Comparison of ENCODE assay signal across 28 cellular contexts in the genomic region with DNA sequence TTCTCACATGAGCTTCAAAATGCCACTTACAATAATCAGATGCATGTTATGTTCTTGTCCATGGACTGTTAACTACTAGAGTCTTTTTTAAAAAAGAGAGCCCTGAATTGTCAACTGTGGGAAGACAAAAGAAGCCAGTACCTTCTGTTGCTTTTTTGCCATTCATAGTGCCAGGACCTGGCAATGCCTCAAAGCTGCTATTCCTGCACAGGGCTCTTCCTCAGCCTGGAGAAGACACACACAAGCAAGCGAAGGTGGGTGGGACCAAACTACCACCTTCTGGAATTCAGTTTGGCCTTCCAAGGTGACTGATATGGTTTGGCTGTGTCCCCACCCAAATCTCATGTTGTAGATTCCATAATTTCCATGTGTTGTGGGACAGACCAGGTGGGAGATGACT.
"Had no signal": no experiment of that assay in that cellular context is flagged by ENCODE, and none has a peak within 500 bp of the region (broad histone marks: within the 10 kb centered on the region; RNA-seq: fewer than 3 reads in every experiment).

No MANE protein-coding gene starts in this region.

- H3K27me3 Mint-ChIP-seq: naive B cell; naive thymus-derived CD8-positive, alpha-beta T cell; natural killer cell treated with Interleukin-12 subunit alpha and Interleukin-12 subunit beta and Interleukin-15 and Interleukin-18, amount 100 ng/mL, for 72 hours; stimulated activated memory B cell treated with anti-CD40 and anti-IgM and Interleukin-4, amounts not matched to agents 10 μg/mL and 1 μg/mL and 100 μg/mL, for 72 hours; stimulated activated naive CD8-positive, alpha-beta T cell treated with anti-CD3 and anti-CD28 coated beads, Interleukin-15, amount 100 ng/mL, for 72 hours had no signal

- ATAC-seq: naive thymus-derived CD8-positive, alpha-beta T cell; natural killer cell treated with Interleukin-12 subunit alpha and Interleukin-12 subunit beta and Interleukin-15 and Interleukin-18, amount 100 ng/mL, for 72 hours; pancreas; psoas muscle; right cardiac atrium; right lobe of liver; stimulated activated memory B cell treated with anti-CD40 and anti-IgM and Interleukin-4, amounts not matched to agents 10 μg/mL and 1 μg/mL and 100 μg/mL, for 72 hours; stimulated activated naive CD8-positive, alpha-beta T cell treated with anti-CD3 and anti-CD28 coated beads, Interleukin-15, amount 100 ng/mL, for 72 hours; stimulated activated naive CD8-positive, alpha-beta T cell treated with anti-CD3 and anti-CD28 coated beads, Interleukin-15, Interleukin-2, amounts not matched to agents 100 U/mL and 50 U/mL, for 24 hours; upper lobe of right lung had no signal

- H3K4me1 Mint-ChIP-seq: naive thymus-derived CD8-positive, alpha-beta T cell; stimulated activated memory B cell treated with anti-CD40 and anti-IgM and Interleukin-4, amounts not matched to agents 10 μg/mL and 1 μg/mL and 100 μg/mL, for 72 hours; stimulated activated naive CD8-positive, alpha-beta T cell treated with anti-CD3 and anti-CD28 coated beads, Interleukin-15, amount 100 ng/mL, for 72 hours had no signal

- H3K9me3 Mint-ChIP-seq: naive B cell; naive thymus-derived CD8-positive, alpha-beta T cell; natural killer cell treated with Interleukin-12 subunit alpha and Interleukin-12 subunit beta and Interleukin-15 and Interleukin-18, amount 100 ng/mL, for 72 hours; stimulated activated memory B cell treated with anti-CD40 and anti-IgM and Interleukin-4, amounts not matched to agents 10 μg/mL and 1 μg/mL and 100 μg/mL, for 72 hours; stimulated activated naive CD8-positive, alpha-beta T cell treated with anti-CD3 and anti-CD28 coated beads, Interleukin-15, amount 100 ng/mL, for 72 hours had no signal

- DNase-seq: naive B cell; naive thymus-derived CD8-positive, alpha-beta T cell; occipital lobe; pancreas; psoas muscle; right cardiac atrium; right lobe of liver; sigmoid colon; small intestine; stimulated activated CD4-positive, alpha-beta T cell treated with anti-CD3 and anti-CD28 coated beads, Interleukin-15, amount 100 ng/mL, for 24 hours; stimulated activated CD4-positive, alpha-beta T cell treated with anti-CD3 and anti-CD28 coated beads, Interleukin-2, amount 100 ng/mL, for 24 hours; stimulated activated CD4-positive, alpha-beta T cell treated with anti-CD3 and anti-CD28 coated beads, Interleukin-2, amount 100 ng/mL, for 48 hours; stimulated activated CD4-positive, alpha-beta T cell treated with anti-CD3 and anti-CD28 coated beads, Interleukin-4, amount 100 ng/mL, for 4 hours; stimulated activated CD8-positive, alpha-beta memory T cell treated with anti-CD3 and anti-CD28 coated beads, Interleukin-4, amount 100 ng/mL, for 48 hours; stimulated activated naive CD4-positive, alpha-beta T cell; stimulated activated naive CD8-positive, alpha-beta T cell treated with anti-CD3 and anti-CD28 coated beads, Interleukin-15, amount 100 ng/mL, for 72 hours; stimulated activated naive CD8-positive, alpha-beta T cell treated with anti-CD3 and anti-CD28 coated beads, Interleukin-15, Interleukin-2, amounts not matched to agents 100 U/mL and 50 U/mL, for 24 hours; substantia nigra; testis; tibial artery; transverse colon; upper lobe of right lung; uterus had no signal

- H3K4me3 Mint-ChIP-seq: naive B cell; naive thymus-derived CD8-positive, alpha-beta T cell; natural killer cell treated with Interleukin-12 subunit alpha and Interleukin-12 subunit beta and Interleukin-15 and Interleukin-18, amount 100 ng/mL, for 72 hours; neural progenitor cell; stimulated activated memory B cell treated with anti-CD40 and anti-IgM and Interleukin-4, amounts not matched to agents 10 μg/mL and 1 μg/mL and 100 μg/mL, for 72 hours; stimulated activated naive CD8-positive, alpha-beta T cell treated with anti-CD3 and anti-CD28 coated beads, Interleukin-15, amount 100 ng/mL, for 72 hours; type B pancreatic cell had no signal

- H3K27ac Mint-ChIP-seq: naive thymus-derived CD8-positive, alpha-beta T cell; natural killer cell treated with Interleukin-12 subunit alpha and Interleukin-12 subunit beta and Interleukin-15 and Interleukin-18, amount 100 ng/mL, for 72 hours; neural progenitor cell; progenitor cell of endocrine pancreas; stimulated activated memory B cell treated with anti-CD40 and anti-IgM and Interleukin-4, amounts not matched to agents 10 μg/mL and 1 μg/mL and 100 μg/mL, for 72 hours; stimulated activated naive CD8-positive, alpha-beta T cell treated with anti-CD3 and anti-CD28 coated beads, Interleukin-15, amount 100 ng/mL, for 72 hours; type B pancreatic cell had no signal

- H3K36me3 Mint-ChIP-seq: naive thymus-derived CD8-positive, alpha-beta T cell; natural killer cell treated with Interleukin-12 subunit alpha and Interleukin-12 subunit beta and Interleukin-15 and Interleukin-18, amount 100 ng/mL, for 72 hours had no signal
